ENCODE assay signal across 16 cellular contexts in genomic region chr6:12895721-12896120, GRCh38.
DNase-seq lines count a peak whose midpoint lies in the region; ATAC-seq and TF ChIP-seq lines count a peak whose summit lies in the region.
"Had no signal": no experiment of that assay in that cellular context is flagged by ENCODE, and none has a peak within 500 bp of the region (broad histone marks: within the 10 kb centered on the region; RNA-seq: fewer than 3 reads in every experiment).

No MANE protein-coding gene starts in this region.

- ATAC-seq in Right ventricle myocardium superior (ENCODE audit: poor library complexity) (peak; percentile 70), left cardiac atrium (no peak), heart right ventricle (peak in 7 of 8 donors; percentile 33 to 75 (median 68)), right cardiac atrium (peak; percentile 22 to 39)
- ATAC-seq: HCT116, HepG2 had no signal

- peak overlapping the region in 6 of 10 donors; percentile 18 to 66 (median 22) for H3K27ac ChIP-seq in heart right ventricle
- no peak overlapping the region for H3K27ac ChIP-seq in right cardiac atrium (ENCODE audit: low read length)
- no peak overlapping the region for H3K27ac ChIP-seq in GM23248
- H3K27ac ChIP-seq: C4-2B had no signal

- peaks cover 0 to 16% (median 6%) of the 10 kb centered on the region in 11 donors for H3K9me3 ChIP-seq in heart right ventricle
- no peaks in the 10 kb centered on the region for H3K9me3 ChIP-seq in right cardiac atrium (ENCODE audit: control insufficient read depth, low read length)
- H3K9me3 ChIP-seq in GM23248 (ENCODE audit: low read depth), result no peaks in the 10 kb centered on the region
- H3K9me3 ChIP-seq: BE2C had no signal

- peaks cover 0 to 7% (median 0%) of the 10 kb centered on the region in 7 donors for H3K27me3 ChIP-seq in heart right ventricle
- H3K27me3 ChIP-seq in right cardiac atrium (ENCODE audit: control insufficient read depth, insufficient read depth), result no peaks in the 10 kb centered on the region
- H3K27me3 ChIP-seq in GM23248 (replicated peaks; ENCODE audit: insufficient read depth), result no peaks in the 10 kb centered on the region
- H3K27me3 ChIP-seq: BE2C had no signal

- DNase-seq in Right ventricle myocardium superior (no peak), left cardiac atrium (no peak), heart right ventricle (no peak), right cardiac atrium (no peak), GM23248 (no peak), GF-D8 (lab: John Stamatoyannopoulos, UW) (no peak), HEK293T (ENCODE audit: extremely low spot score) (no peak)
- DNase-seq: ACHN; BE2C; Caco-2; CD4-positive, alpha-beta T cell; GOT3; H7 had no signal

- H3K4me3 ChIP-seq in heart right ventricle (no peak overlapping the region), right cardiac atrium (ENCODE audit: low read length) (no peak overlapping the region), GM23248 (no peak overlapping the region)

- no peak overlapping the region for H3K9ac ChIP-seq in GM23248

- H2AFZ ChIP-seq in GM23248, result no peak overlapping the region

- H3F3A ChIP-seq in GM23248 (ENCODE audit: insufficient read depth), result no peaks in the 10 kb centered on the region

- H3K9me2 ChIP-seq in GM23248 (ENCODE audit: insufficient read depth), result no peaks in the 10 kb centered on the region

- H3K4me1 ChIP-seq in heart right ventricle (peaks cover 0 to 24% (median 13%) of the 10 kb centered on the region in 9 donors), right cardiac atrium (ENCODE audit: control insufficient read depth, insufficient read depth, low read length) (no peaks in the 10 kb centered on the region), GM23248 (ENCODE audit: insufficient read depth) (no peaks in the 10 kb centered on the region)
- H3K4me1 ChIP-seq: BE2C, Caco-2 had no signal

- intact Hi-C loops in Right ventricle myocardium superior (cut with DNase I), result loop anchor here (10.0 kb wide), 1 partner anchor 261 kb away; no protein-coding TSS in a partner anchor
- intact Hi-C loops in left cardiac atrium (cut with DNase I), result loop anchor here in 1 of 2 donors (2.0 to 10.0 kb wide), 2 partner anchors 257 to 1311 kb away; no protein-coding TSS in a partner anchor
- intact Hi-C loops in heart right ventricle (cut with DNase I), result loop anchor here in 5 of 10 donors (2.0 to 10.0 kb wide), 3 partner anchors 257 to 601 kb away; partner anchors contain the start of gene EDN1 (in 1 of the 5)
- intact Hi-C loops in right cardiac atrium (cut with DNase I), result loop anchor here in 1 of 4 donors (10.0 kb wide), 1 partner anchor 261 kb away; no protein-coding TSS in a partner anchor

- no peaks in the 10 kb centered on the region for H3K36me3 ChIP-seq in heart right ventricle
- H3K36me3 ChIP-seq in GM23248 (ENCODE audit: low read depth), result no peaks in the 10 kb centered on the region
- H3K36me3 ChIP-seq: BE2C had no signal

- H3K79me2 ChIP-seq in GM23248 (ENCODE audit: insufficient read depth), result no peaks in the 10 kb centered on the region

- in situ Hi-C loops in GM23248 (cut with MboI), result loop anchor here (10.0 to 25.0 kb wide), 3 partner anchors 251 to 1283 kb away; no protein-coding TSS in a partner anchor

- POLR2A ChIA-PET in HEK293T (lab: Yijun Ruan, JAX), result no interaction called here

- TF ChIP-seq CTCF in heart right ventricle (IDR thresholded peaks at IDR 0.05), result no peak

- no peak overlapping the region for H3K4me2 ChIP-seq in GM23248 (ENCODE audit: unreplicated experiment)

- CTCF ChIA-PET in HEK293T (lab: Yijun Ruan, JAX), result interaction anchor here (0.8 kb wide), 1 partner anchor 287 kb away, joined by 3 read pairs; no protein-coding TSS in a partner anchor

- H4K20me1 ChIP-seq in GM23248 (ENCODE audit: insufficient read depth), result no peaks in the 10 kb centered on the region

- WGBS in heart right ventricle, 2 donors, result 80 to 83% methylated on average over 3 of the region's 3 CpGs
- 88% methylated on average over 3 of the region's 3 CpGs for WGBS in right cardiac atrium
- WGBS in GM23248 (ENCODE audit: low coverage in 1 of 2, low lambda C conversion rate in 2 of 2, missing lambda C conversion rate in 2 of 2), 2 experiments, result 93 to 94% methylated on average over 3 of the region's 3 CpGs

TF ChIP-seq in HEK293T, 16 proteins besides CTCF, POLR2A, EP300 and RAD21:
- TF ChIP-seq, protein P1, sequence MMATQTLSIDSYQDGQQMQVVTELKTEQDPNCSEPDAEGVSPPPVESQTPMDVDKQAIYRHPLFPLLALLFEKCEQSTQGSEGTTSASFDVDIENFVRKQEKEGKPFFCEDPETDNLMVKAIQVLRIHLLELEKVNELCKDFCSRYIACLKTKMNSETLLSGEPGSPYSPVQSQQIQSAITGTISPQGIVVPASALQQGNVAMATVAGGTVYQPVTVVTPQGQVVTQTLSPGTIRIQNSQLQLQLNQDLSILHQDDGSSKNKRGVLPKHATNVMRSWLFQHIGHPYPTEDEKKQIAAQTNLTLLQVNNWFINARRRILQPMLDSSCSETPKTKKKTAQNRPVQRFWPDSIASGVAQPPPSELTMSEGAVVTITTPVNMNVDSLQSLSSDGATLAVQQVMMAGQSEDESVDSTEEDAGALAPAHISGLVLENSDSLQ (IDR thresholded peaks at IDR 0.05), result no peak
- TF ChIP-seq L3MBTL2 (conservative IDR thresholded peaks at IDR 0.05) (no peak), CTBP1 (IDR thresholded peaks at IDR 0.05; ENCODE audit: borderline replicate concordance) (no peak), HDGF (IDR thresholded peaks at IDR 0.05; ENCODE audit: borderline replicate concordance) (no peak), BHLHE40 (IDR thresholded peaks at IDR 0.05; ENCODE audit: borderline replicate concordance) (no peak), LEF1 (IDR thresholded peaks at IDR 0.05; ENCODE audit: borderline replicate concordance) (no peak), TARDBP (IDR thresholded peaks at IDR 0.05) (no peak), SP1 (IDR thresholded peaks at IDR 0.05) (no peak), FOXA1 (IDR thresholded peaks at IDR 0.05) (no peak), NFRKB (IDR thresholded peaks at IDR 0.05) (no peak), FOXK2 (IDR thresholded peaks at IDR 0.05) (no peak), FOXM1 (IDR thresholded peaks at IDR 0.05; ENCODE audit: borderline replicate concordance) (no peak), ZNF384 (IDR thresholded peaks at IDR 0.05) (no peak), ARNT (IDR thresholded peaks at IDR 0.05) (no peak), ELF4 (IDR thresholded peaks at IDR 0.05) (no peak), SUZ12 (IDR thresholded peaks at IDR 0.05) (no peak)

Comparison
In these comparisons a context has a peak if more than half of its experiments do, and no peak if none do; other contexts are left out.
1. ATAC-seq: peak in Right ventricle myocardium superior (single experiment), heart right ventricle (7 of 8) and right cardiac atrium (2 of 2); none in left cardiac atrium (0 of 2).
2. H3K27ac ChIP-seq: peak in heart right ventricle (6 of 10); none in right cardiac atrium (single experiment) and GM23248 (single experiment).